ENCODE assay signal across 36 cellular contexts in genomic region chr4:40182041-40182440, GRCh38. TPM values are rescaled to one million over a fixed set of nuclear protein-coding genes. Genes with fewer than 3 reads are reported as not detected.
DNase-seq lines count a peak whose midpoint lies in the region; ATAC-seq, FAIRE-seq and TF ChIP-seq lines count a peak whose summit lies in the region.
"Had no signal": no experiment of that assay in that cellular context is flagged by ENCODE, and none has a peak within 500 bp of the region (broad histone marks: within the 10 kb centered on the region; RNA-seq: fewer than 3 reads in every experiment).

No MANE protein-coding gene starts in this region.

- H3K27ac ChIP-seq in A549 (peak overlapping the region; percentile 22 to 58; a peak in 3 of 6 replicates), SK-N-MC (peak overlapping the region; percentile 77), ovary (no peak overlapping the region), upper lobe of right lung (no peak overlapping the region), kidney (ENCODE audit: low read depth in 2 of 2, low read length in 2 of 2) (no peak overlapping the region)
- H3K27ac ChIP-seq: esophagus squamous epithelium, hepatocyte, left lung had no signal

- ATAC-seq in A549, result no peak
- ATAC-seq in naive B cell (ENCODE audit: low read depth in 2 of 2), result peak; percentile 9 to 19
- no peak for ATAC-seq in upper lobe of right lung
- ATAC-seq: HCT116, left lung, natural killer cell, T-helper 17 cell had no signal

- intact Hi-C loops in ovary (cut with DNase I), result no loop called here
- intact Hi-C loops in upper lobe of right lung (cut with DNase I), result no loop called here
- intact Hi-C loops in kidney (cut with DNase I), result no loop called here

- H3K27me3 Mint-ChIP-seq in naive B cell, result no peaks in the 10 kb centered on the region
- H3K27me3 Mint-ChIP-seq: activated naive CD8-positive, alpha-beta T cell treated with anti-CD3 and anti-CD28 coated beads for 36 hours; T-helper 17 cell had no signal

- H3K9ac ChIP-seq in SK-N-MC (ENCODE audit: insufficient read length) (no peak overlapping the region), kidney (ENCODE audit: low read length in 2 of 2) (no peak overlapping the region)
- H3K9ac ChIP-seq: SK-N-SH had no signal

- TF ChIP-seq POLR2A in A549 (IDR thresholded peaks at IDR 0.05; ENCODE audit: low read length), result no peak
- no peak for TF ChIP-seq POLR2A in ovary (IDR thresholded peaks at IDR 0.05)

- H3K9me3 Mint-ChIP-seq in naive B cell, result no peaks in the 10 kb centered on the region
- H3K9me3 Mint-ChIP-seq: activated naive CD8-positive, alpha-beta T cell treated with anti-CD3 and anti-CD28 coated beads for 36 hours; natural killer cell had no signal

- DNase-seq in A549 (ENCODE audit: low read depth in 1 of 2, low spot score in 1 of 2), result no peak
- no peak for DNase-seq in GM18507 (ENCODE audit: extremely low spot score, insufficient read length, low read depth)
- no peak for DNase-seq in SK-N-MC (ENCODE audit: low read depth, low spot score)
- no peak for DNase-seq in naive B cell
- no peak for DNase-seq in ovary
- DNase-seq in upper lobe of right lung, result no peak
- no peak for DNase-seq in kidney
- no peak for DNase-seq in activated CD4-positive, alpha-beta T cell treated with anti-CD3 and anti-CD28 coated beads, Interleukin-2, amount 50 U/mL, for 4 hours
- DNase-seq: activated CD8-positive, alpha-beta memory T cell treated with anti-CD3 and anti-CD28 coated beads for 24 hours; activated effector memory CD4-positive, alpha-beta T cell treated with anti-CD3 and anti-CD28 coated beads, Interleukin-2, amount 50 U/mL, for 16 hours; activated naive CD8-positive, alpha-beta T cell treated with anti-CD3 and anti-CD28 coated beads for 36 hours; caudate nucleus; COR-L47; DMS53; esophagus squamous epithelium; left lung; MG63; natural killer cell; NCI-H2081 treated with DMSO at 0.1 percent for 48 hours; NCI-H345; SK-N-SH; small intestine; stimulated activated CD4-positive, alpha-beta T cell treated with anti-CD3 and anti-CD28 coated beads, Interleukin-1b, Interleukin-23, amount 100 ng/mL, for 48 hours; substantia nigra; T-helper 17 cell had no signal

- CTCF ChIA-PET in A549 (lab: Yijun Ruan, JAX), result interaction anchor here (1.2 to 1.3 kb wide), 2 partner anchors 31 to 135 kb away, joined by 3 to 6 read pairs; no protein-coding TSS in a partner anchor

- peak overlapping the region in 5 of 6 donors; percentile 66 to 95 (median 77) for H3K27ac Mint-ChIP-seq in naive B cell
- H3K27ac Mint-ChIP-seq: activated naive CD8-positive, alpha-beta T cell treated with anti-CD3 and anti-CD28 coated beads for 36 hours; mesothelial cell of epicardium; natural killer cell; T-helper 17 cell had no signal

- no peaks in the 10 kb centered on the region for H3K36me3 Mint-ChIP-seq in naive B cell
- H3K36me3 Mint-ChIP-seq: activated naive CD8-positive, alpha-beta T cell treated with anti-CD3 and anti-CD28 coated beads for 36 hours; mesothelial cell of epicardium; natural killer cell had no signal

- H3K4me2 ChIP-seq in A549, result no peak overlapping the region
- H3K4me2 ChIP-seq: hepatocyte, SK-N-SH had no signal

- POLR2A ChIA-PET in A549 (lab: Yijun Ruan, JAX), result interaction anchor here (0.6 kb wide), 1 partner anchor 477 kb away, joined by 3 read pairs; no protein-coding TSS in a partner anchor

- H3K4me1 ChIP-seq in A549 (peaks cover 11% of the 10 kb centered on the region; the same call in 2 of the 3 replicates), ovary (ENCODE audit: insufficient read depth) (no peaks in the 10 kb centered on the region), upper lobe of right lung (no peaks in the 10 kb centered on the region), kidney (ENCODE audit: control insufficient read depth in 1 of 2, insufficient read depth in 1 of 2, low read depth in 1 of 2, low read length in 2 of 2) (no peaks in the 10 kb centered on the region)

- H3K36me3 ChIP-seq in SK-N-MC (ENCODE audit: insufficient read depth, low read length) (no peaks in the 10 kb centered on the region), ovary (no peaks in the 10 kb centered on the region), upper lobe of right lung (no peaks in the 10 kb centered on the region), kidney (ENCODE audit: control insufficient read depth in 1 of 2, insufficient read depth in 2 of 2, low read length in 2 of 2) (no peaks in the 10 kb centered on the region)
- H3K36me3 ChIP-seq: esophagus squamous epithelium, left lung, MG63 had no signal

- no peak for TF ChIP-seq RAD21 in A549 (conservative IDR thresholded peaks at IDR 0.05 in 1 of 2, IDR thresholded peaks at IDR 0.05 in 1 of 2)

- no peaks in the 10 kb centered on the region for H3K9me3 ChIP-seq in A549
- no peaks in the 10 kb centered on the region for H3K9me3 ChIP-seq in SK-N-MC (ENCODE audit: low read depth, low read length)
- no peaks in the 10 kb centered on the region for H3K9me3 ChIP-seq in ovary
- H3K9me3 ChIP-seq in upper lobe of right lung, result no peaks in the 10 kb centered on the region
- H3K9me3 ChIP-seq in kidney (ENCODE audit: control insufficient read depth in 1 of 2, low read length in 2 of 2), result no peaks in the 10 kb centered on the region
- H3K9me3 ChIP-seq: esophagus squamous epithelium, left lung, MG63, SK-N-SH had no signal

- H3K4me3 ChIP-seq in A549, result no peak overlapping the region
- no peak overlapping the region for H3K4me3 ChIP-seq in SK-N-MC
- H3K4me3 ChIP-seq in ovary, result no peak overlapping the region
- no peak overlapping the region for H3K4me3 ChIP-seq in upper lobe of right lung
- no peak overlapping the region for H3K4me3 ChIP-seq in kidney (ENCODE audit: low read length in 2 of 2)
- H3K4me3 ChIP-seq: esophagus squamous epithelium, hepatocyte, left lung, MG63 had no signal

- TF ChIP-seq EP300 in A549 (IDR thresholded peaks at IDR 0.05), result no peak
- no peak for TF ChIP-seq EP300 in ovary (IDR thresholded peaks at IDR 0.05)

- 77% methylated on average over 4 of the region's 4 CpGs for WGBS in A549 (ENCODE audit: missing lambda C conversion rate)
- WGBS in ovary, 3 donors, result 74 to 84% (median 79%) methylated on average over 4 of the region's 4 CpGs

- TF ChIP-seq CTCF in A549 (IDR thresholded peaks at IDR 0.05), result no peak
- no peak for TF ChIP-seq CTCF in ovary (IDR thresholded peaks at IDR 0.05)
- no peak for TF ChIP-seq CTCF in upper lobe of right lung (IDR thresholded peaks at IDR 0.05)
- no peak for TF ChIP-seq CTCF in kidney (IDR thresholded peaks at IDR 0.05; ENCODE audit: borderline replicate concordance, extremely low read depth, insufficient read depth)

- FAIRE-seq in A549 (lab: Jason Lieb, UNC), result no peak
- peak; percentile 79 for FAIRE-seq in GM18507 (lab: Jason Lieb, UNC)
- no peak for FAIRE-seq in kidney (lab: Jason Lieb, UNC)
- FAIRE-seq: A204.1, astrocyte, frontal cortex, G401.6, small intestine, urothelium cell line had no signal

- peak overlapping the region in 6 of 8 donors; percentile 8 to 76 (median 50) for H3K4me3 Mint-ChIP-seq in naive B cell
- H3K4me3 Mint-ChIP-seq: activated naive CD8-positive, alpha-beta T cell treated with anti-CD3 and anti-CD28 coated beads for 36 hours; mesothelial cell of epicardium; natural killer cell; T-helper 17 cell had no signal

- H3K27me3 ChIP-seq in ovary (no peaks in the 10 kb centered on the region), upper lobe of right lung (no peaks in the 10 kb centered on the region)
- H3K27me3 ChIP-seq: esophagus squamous epithelium, hepatocyte, MG63 had no signal

- H3K4me1 Mint-ChIP-seq in naive B cell, result peaks cover 43 to 74% (median 61%) of the 10 kb centered on the region in 3 donors

TF ChIP-seq in A549, 52 proteins besides CTCF, POLR2A, EP300 and RAD21:
- no peak for TF ChIP-seq HDAC2 (IDR thresholded peaks at IDR 0.05)
- TF ChIP-seq HOXA7 (CRISPR knock-in tag; IDR thresholded peaks at IDR 0.05), result no peak
- TF ChIP-seq SREBF2 (IDR thresholded peaks at IDR 0.05), result no peak
- TF ChIP-seq ZFP36 (IDR thresholded peaks at IDR 0.05; ENCODE audit: borderline replicate concordance, partially characterized antibody), result no peak
- no peak for TF ChIP-seq HES2 (IDR thresholded peaks at IDR 0.05)
- TF ChIP-seq MYC (IDR thresholded peaks at IDR 0.05; ENCODE audit: borderline replicate concordance, low read length), result no peak
- TF ChIP-seq CBX2 (IDR thresholded peaks at IDR 0.05; ENCODE audit: borderline replicate concordance, low read depth), result no peak
- no peak for TF ChIP-seq POLR2AphosphoS2 (conservative IDR thresholded peaks at IDR 0.05; ENCODE audit: low read length)
- TF ChIP-seq RNF2 (IDR thresholded peaks at IDR 0.05; ENCODE audit: borderline replicate concordance, low read depth), result no peak
- no peak for TF ChIP-seq PHF8 (IDR thresholded peaks at IDR 0.05; ENCODE audit: borderline replicate concordance, low read depth)
- no peak for TF ChIP-seq RCOR1 (IDR thresholded peaks at IDR 0.05; ENCODE audit: low read depth, low read length)
- no peak for TF ChIP-seq HEYL (CRISPR knock-in tag; IDR thresholded peaks at IDR 0.05)
- no peak for TF ChIP-seq NPAS2 (CRISPR knock-in tag; IDR thresholded peaks at IDR 0.05; ENCODE audit: borderline replicate concordance)
- TF ChIP-seq PBX3 (IDR thresholded peaks at IDR 0.05), result no peak

RNA-seq across cellular contexts. Expression of gene RHOH, which starts 14.8 kb away (rescaled TPM):
- polyA plus RNA-seq in A549 (2011; rRNA removed), result 0.26 and 0.33 TPM in 2 replicates
- 0.06 and 0.11 TPM in 2 replicates for polyA plus RNA-seq in A549 (2012; cell fraction: cytosol; rRNA removed)
- polyA plus RNA-seq in A549 (2012; cell fraction: nucleus; rRNA removed), result 0.17 and 0.34 TPM in 2 replicates
- polyA plus RNA-seq in A549 (2017; fragmentation: RNase III; extraction: RNeasy Plus Mini Kit Qiagen cat#74134 plus additional on column Dnase treatment), result 0.07 to 0.08 TPM in 2 of 3 replicates, not detected in the other
- 0.33 and 0.39 TPM in 2 replicates for polyA minus RNA-seq in A549 (2011; rRNA and poly(A)+ RNA removed)
- polyA plus RNA-seq in naive B cell (ENCODE audit: low read depth in 6 of 6), result 100 to 1,000 TPM; 411 to 590 (median 456) TPM
- 1 to 10 TPM in 4 of 7 donors, under 1 TPM in 3; 0.56 to 3.2 (median 1.0) TPM for total RNA-seq in ovary
- polyA plus RNA-seq in ovary, result under 1 TPM; 0.31 to 0.98 TPM
- total RNA-seq in upper lobe of right lung, result 8.8 TPM
- total RNA-seq in kidney, result 14.1 TPM
- polyA plus RNA-seq in kidney (ENCODE audit: insufficient read depth, low read depth, low replicate concordance), result 0.17 TPM
- total RNA-seq: astrocyte, hepatocyte, osteoblast, renal cortical epithelial cell had no signal
- polyA plus RNA-seq: BJ, hepatocyte, SK-N-SH had no signal

Comparison
In these comparisons a context has a peak if more than half of its experiments do, and no peak if none do; other contexts are left out.
1. ATAC-seq: peak in naive B cell (2 of 2); none in A549 (0 of 2) and upper lobe of right lung (single experiment).
2. H3K27ac ChIP-seq: peak in A549 (2 of 2) and SK-N-MC (single experiment); none in ovary (0 of 2), upper lobe of right lung (single experiment) and kidney (0 of 2).
3. RNA of gene RHOH, which starts 14.8 kb away (polyA plus RNA-seq): 411 to 590 TPM in naive B cell; 0.31 to 0.98 TPM in ovary, 0.06 to 0.34 TPM in A549 and 0.17 TPM in kidney (single experiment); every median in the first group is over 100 times any median in the second.